8 cellular contexts compared by ENCODE assay signal in the genomic region with DNA sequence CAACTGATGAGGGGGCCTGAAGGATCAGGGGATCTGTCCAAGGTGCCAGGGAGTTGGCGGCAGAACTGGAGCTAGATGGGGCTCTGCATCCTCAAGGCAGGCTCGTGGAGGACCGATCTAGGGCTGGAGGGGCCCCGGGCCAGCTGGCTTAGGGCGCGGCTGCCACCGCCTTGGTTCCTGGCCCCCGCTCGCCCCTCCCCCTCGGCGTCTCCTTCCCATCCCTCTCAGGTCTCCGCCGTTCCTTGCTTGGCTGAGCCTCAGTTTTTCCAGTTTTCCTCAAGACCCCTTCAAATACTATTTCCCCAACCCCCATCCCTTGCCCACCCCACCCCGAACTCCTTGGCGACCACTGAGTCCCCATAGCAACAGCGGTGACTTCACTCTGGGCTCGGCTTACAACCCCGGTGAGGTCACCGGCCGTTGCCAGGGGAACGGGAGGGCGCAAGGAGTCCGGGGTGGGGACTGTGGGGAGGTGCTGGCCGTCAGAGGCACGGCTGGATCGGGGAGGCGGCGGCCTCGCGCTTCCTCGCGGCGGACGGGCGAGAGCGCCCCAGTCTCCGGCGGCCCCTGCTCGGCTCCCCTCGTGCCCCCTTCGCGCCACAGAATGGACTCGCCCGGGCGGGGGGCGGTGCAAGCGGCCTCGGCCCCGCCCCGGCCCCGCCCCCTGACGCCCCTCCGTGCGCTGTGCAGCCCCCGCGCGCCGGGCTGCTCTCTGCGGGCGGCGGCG. TPM values are rescaled to one million over a fixed set of nuclear protein-coding genes. Genes with fewer than 3 reads are reported as not detected.
DNase-seq lines count a peak whose midpoint lies in the region; ATAC-seq and TF ChIP-seq lines count a peak whose summit lies in the region.

No MANE protein-coding gene starts in this region.

- H3K36me3 Mint-ChIP-seq in activated naive CD4-positive, alpha-beta T cell treated with anti-CD3 and anti-CD28 coated beads, Interleukin-2, amount 50 U/mL, for 24 hours = peaks cover 2% of the 10 kb centered on the region
- H3K36me3 Mint-ChIP-seq in neural progenitor cell = peaks cover 2% of the 10 kb centered on the region

- peak overlapping the region; percentile 46 for H3K9ac ChIP-seq in neural progenitor cell

- H2AFZ ChIP-seq in neural progenitor cell (replicated peaks) = no peak overlapping the region

- no peak overlapping the region for H3K27ac Mint-ChIP-seq in activated naive CD4-positive, alpha-beta T cell treated with anti-CD3 and anti-CD28 coated beads, Interleukin-2, amount 50 U/mL, for 24 hours
- H3K27ac Mint-ChIP-seq in neural progenitor cell = peak overlapping the region; percentile 81

- H3K9me3 ChIP-seq in neural progenitor cell (ENCODE audit: low read depth) = no peaks in the 10 kb centered on the region

- peaks cover 12% of the 10 kb centered on the region for H3K27me3 ChIP-seq in neural progenitor cell

- H3K27me3 Mint-ChIP-seq in activated naive CD4-positive, alpha-beta T cell treated with anti-CD3 and anti-CD28 coated beads, Interleukin-2, amount 50 U/mL, for 24 hours = peaks cover 17% of the 10 kb centered on the region
- H3K27me3 Mint-ChIP-seq in neural progenitor cell (ENCODE audit: insufficient read depth, low read depth) = peaks cover 7% of the 10 kb centered on the region

- peak overlapping the region; percentile 89 for H3K27ac ChIP-seq in neural progenitor cell

- H3K9me3 Mint-ChIP-seq in activated naive CD4-positive, alpha-beta T cell treated with anti-CD3 and anti-CD28 coated beads, Interleukin-2, amount 50 U/mL, for 24 hours = no peaks in the 10 kb centered on the region
- H3K9me3 Mint-ChIP-seq in neural progenitor cell = no peaks in the 10 kb centered on the region

- no peaks in the 10 kb centered on the region for H3K36me3 ChIP-seq in neural progenitor cell

- TF ChIP-seq CTCF in neural progenitor cell (IDR thresholded peaks at IDR 0.05) = no peak

- peak; percentile 63 for ATAC-seq in GM19397 (IDR thresholded peaks at IDR 0.05; ENCODE audit: unreplicated experiment)

- DNase-seq in AG08396 (ENCODE audit: low spot score) (peak; percentile 97), Kasumi-1 (lab: John Stamatoyannopoulos, UW) (peak; percentile 39 to 60), SHP77 (lab: John Stamatoyannopoulos, UW) (peak; percentile 95), germinal center (ENCODE audit: low spot score) (peak; percentile 67), neural progenitor cell (ENCODE audit: low spot score) (peak; percentile 97), stromal cell of bone marrow (ENCODE audit: low read depth) (peak; percentile 83)

- H3K4me2 ChIP-seq in neural progenitor cell = peak overlapping the region; percentile 100

- no peaks in the 10 kb centered on the region for H3K4me1 Mint-ChIP-seq in activated naive CD4-positive, alpha-beta T cell treated with anti-CD3 and anti-CD28 coated beads, Interleukin-2, amount 50 U/mL, for 24 hours
- H3K4me1 Mint-ChIP-seq in neural progenitor cell = peaks cover 38% of the 10 kb centered on the region

- H3K79me2 ChIP-seq in neural progenitor cell (ENCODE audit: low read depth) = no peaks in the 10 kb centered on the region

- peak overlapping the region; percentile 65 for H3K4me3 ChIP-seq in neural progenitor cell

- peaks cover 31% of the 10 kb centered on the region for H3K4me1 ChIP-seq in neural progenitor cell

- peaks cover 52% of the 10 kb centered on the region for H4K20me1 ChIP-seq in neural progenitor cell (ENCODE audit: low read depth)

- peak overlapping the region; percentile 49 for H3K4me3 Mint-ChIP-seq in activated naive CD4-positive, alpha-beta T cell treated with anti-CD3 and anti-CD28 coated beads, Interleukin-2, amount 50 U/mL, for 24 hours
- peak overlapping the region; percentile 85 for H3K4me3 Mint-ChIP-seq in neural progenitor cell

- H3F3A ChIP-seq in neural progenitor cell (ENCODE audit: low read depth) = peaks cover 30% of the 10 kb centered on the region

RNA-seq across cellular contexts. Expression of a gene that starts 7.5 kb away (rescaled TPM):
- total RNA-seq in neural progenitor cell (ENCODE audit: low replicate concordance) = 0.99 TPM in 1 of 2 replicates, not detected in the other

RNA-seq across cellular contexts. Expression of a gene that starts 14.2 kb away (rescaled TPM):
- total RNA-seq in neural progenitor cell (ENCODE audit: low replicate concordance) = 3.7 and 11.0 TPM in 2 replicates

RNA-seq across cellular contexts. Expression of a gene that starts 18.1 kb away (rescaled TPM):
- total RNA-seq in neural progenitor cell (ENCODE audit: low replicate concordance) = 11.6 and 26.5 TPM in 2 replicates

RNA-seq across cellular contexts. Expression of a gene that starts 22.8 kb away (rescaled TPM):
- total RNA-seq in neural progenitor cell (ENCODE audit: low replicate concordance) = 5.0 and 13.4 TPM in 2 replicates

RNA-seq across cellular contexts. Expression of a gene that starts 52.3 kb away (rescaled TPM):
- 15.8 and 18.7 TPM in 2 replicates for total RNA-seq in neural progenitor cell (ENCODE audit: low replicate concordance)

Comparison
In these comparisons a context has a peak if more than half of its experiments do, and no peak if none do; other contexts are left out.
1. Peak in every context shown above with its lines: DNase-seq, ATAC-seq, H3K4me3 ChIP-seq and H3K27ac ChIP-seq.